In genomic region chr20:2840138-2840966, GRCh38 we compare ENCODE assay signal across 1 cellular context.
TF ChIP-seq lines count a peak whose summit lies in the region.

Gene PCED1A (minus strand): TSS chr20:2840655. CDS start chr20:2839912, 743 bp downstream.
Gene VPS16 (plus strand): TSS chr20:2840745. CDS start chr20:2840775, 30 bp downstream.

TF ChIP-seq in HepG2, 621 proteins besides CTCF, POLR2A, EP300 and RAD21 (continued from another document):
- TF ChIP-seq ZHX2 (IDR thresholded peaks at IDR 0.05; ENCODE audit: low read depth) (peak; percentile 98), ZHX2 (CRISPR knock-in tag; IDR thresholded peaks at IDR 0.05; ENCODE audit: borderline replicate concordance) (peak; percentile 96; the same call in 1 of the 2 replicates), MEIS1 (CRISPR knock-in tag; IDR thresholded peaks at IDR 0.05; ENCODE audit: borderline replicate concordance) (peak; percentile 72), HIC2 (CRISPR knock-in tag; IDR thresholded peaks at IDR 0.05; ENCODE audit: low read depth) (peak; percentile 85), FLYWCH1 (CRISPR knock-in tag; IDR thresholded peaks at IDR 0.05) (no peak), IRF9 (CRISPR knock-in tag; IDR thresholded peaks at IDR 0.05; ENCODE audit: borderline replicate concordance) (peak; percentile 98), ZNF280D (CRISPR knock-in tag; IDR thresholded peaks at IDR 0.05) (peak; percentile 85; the same call in 1 of the 2 replicates), PATZ1 (CRISPR knock-in tag; IDR thresholded peaks at IDR 0.05) (no peak; the same call in 1 of the 2 replicates), DRAP1 (CRISPR knock-in tag; IDR thresholded peaks at IDR 0.05) (peak; percentile 63; the same call in 1 of the 2 replicates), ZSCAN25 (CRISPR knock-in tag; IDR thresholded peaks at IDR 0.05) (peak; percentile 76), GMEB1 (CRISPR knock-in tag; IDR thresholded peaks at IDR 0.05; ENCODE audit: borderline replicate concordance) (peak; percentile 88), CENPBD1 (CRISPR knock-in tag; IDR thresholded peaks at IDR 0.05; ENCODE audit: borderline replicate concordance, low read depth) (no peak; the same call in 1 of the 2 replicates), SIN3A (IDR thresholded peaks at IDR 0.05; ENCODE audit: borderline replicate concordance, low read depth, low read length) (peak; percentile 88; the same call in 1 of the 2 replicates), NR1H2 (CRISPR knock-in tag; IDR thresholded peaks at IDR 0.05; ENCODE audit: borderline replicate concordance, low read depth) (peak; percentile 74), GFI1 (CRISPR knock-in tag; IDR thresholded peaks at IDR 0.05; ENCODE audit: borderline replicate concordance) (peak; percentile 53; the same call in 1 of the 2 replicates), MAFF (IDR thresholded peaks at IDR 0.05; ENCODE audit: low read depth, low read length) (no peak), ZNF138 (CRISPR knock-in tag; IDR thresholded peaks at IDR 0.05; ENCODE audit: low read depth) (peak; percentile 93), THAP7 (CRISPR knock-in tag; IDR thresholded peaks at IDR 0.05) (peak; percentile 80; the same call in 1 of the 2 replicates)
